ENCODE assay signal across 26 cellular contexts in the genomic region with DNA sequence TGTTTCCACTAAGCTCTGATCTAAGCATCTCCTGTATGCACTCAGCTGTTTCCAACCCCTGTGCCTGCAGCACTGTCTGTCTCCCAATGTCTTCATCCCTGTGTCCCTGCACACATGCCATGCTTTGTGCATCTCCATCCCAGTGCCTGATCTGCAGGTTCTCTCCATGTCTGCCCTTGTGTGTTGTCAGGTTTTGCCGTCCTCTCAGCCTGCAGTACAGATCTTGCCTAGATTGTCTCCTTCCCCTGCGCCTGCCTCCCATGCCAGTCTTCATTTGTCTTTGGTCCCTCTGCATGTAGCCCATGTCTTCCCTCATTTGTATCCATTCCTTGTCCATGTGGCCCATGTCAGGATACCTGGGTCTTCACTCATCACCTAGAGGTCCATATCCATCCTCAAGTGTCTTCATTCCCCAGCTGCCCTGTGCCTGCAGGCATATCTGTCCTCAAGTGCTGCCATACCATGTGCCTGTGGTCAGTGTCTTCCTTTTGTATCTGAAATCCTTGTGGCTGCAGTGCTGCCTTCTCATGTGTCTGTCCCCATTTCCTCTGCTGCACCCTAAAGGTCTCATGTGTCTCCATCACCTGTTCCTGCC.
A peak's percentile ranks its signal among the peaks of the same experiment; 100 is the strongest.
DNase-seq lines count a peak whose midpoint lies in the region; ATAC-seq and TF ChIP-seq lines count a peak whose summit lies in the region.
"Had no signal": no experiment of that assay in that cellular context is flagged by ENCODE, and none has a peak within 500 bp of the region (broad histone marks: within the 10 kb centered on the region; RNA-seq: fewer than 3 reads in every experiment).

No MANE protein-coding gene starts in this region.

- no peak for TF ChIP-seq CTCF in right atrium auricular region (IDR thresholded peaks at IDR 0.05)
- TF ChIP-seq CTCF in heart left ventricle (IDR thresholded peaks at IDR 0.05) = no peak
- TF ChIP-seq CTCF in esophagus muscularis mucosa (IDR thresholded peaks at IDR 0.05) = no peak
- no peak for TF ChIP-seq CTCF in right lobe of liver (IDR thresholded peaks at IDR 0.05)

- H4K12ac ChIP-seq in trophoblast cell (ENCODE audit: low read depth, low read length) = no peak overlapping the region

- no peaks in the 10 kb centered on the region for H3K27me3 ChIP-seq in right atrium auricular region
- H3K27me3 ChIP-seq in heart left ventricle = peaks cover 0 to 16% (median 4%) of the 10 kb centered on the region in 9 donors
- peaks cover 0 to 6% (median 0%) of the 10 kb centered on the region in 4 donors for H3K27me3 ChIP-seq in esophagus muscularis mucosa
- no peaks in the 10 kb centered on the region for H3K27me3 ChIP-seq in trophoblast cell (ENCODE audit: insufficient read depth, low read length)
- no peaks in the 10 kb centered on the region for H3K27me3 ChIP-seq in right lobe of liver
- H3K27me3 ChIP-seq: BLaER1 had no signal

- H3K79me1 ChIP-seq in trophoblast cell (ENCODE audit: low read length) = no peaks in the 10 kb centered on the region

- no peak for TF ChIP-seq EP300 in esophagus muscularis mucosa (IDR thresholded peaks at IDR 0.05)

- H3K36me3 ChIP-seq in right atrium auricular region (no peaks in the 10 kb centered on the region), heart left ventricle (no peaks in the 10 kb centered on the region), esophagus muscularis mucosa (no peaks in the 10 kb centered on the region), trophoblast cell (ENCODE audit: control insufficient read depth in 1 of 2, insufficient read depth in 2 of 2, low read length in 2 of 2) (no peaks in the 10 kb centered on the region), right lobe of liver (no peaks in the 10 kb centered on the region)
- H3K36me3 ChIP-seq: BLaER1, SJSA1 had no signal

- intact Hi-C loops in heart left ventricle (cut with DNase I) = no loop called here
- intact Hi-C loops in esophagus muscularis mucosa (cut with DNase I) = no loop called here
- intact Hi-C loops in right lobe of liver (cut with DNase I) = no loop called here

- H2BK12ac ChIP-seq in trophoblast cell (ENCODE audit: low read length) = no peak overlapping the region

- TF ChIP-seq POLR2A in heart left ventricle (IDR thresholded peaks at IDR 0.05) (no peak), esophagus muscularis mucosa (IDR thresholded peaks at IDR 0.05; ENCODE audit: low read depth) (no peak), right lobe of liver (IDR thresholded peaks at IDR 0.05) (no peak)

- H3K18ac ChIP-seq in trophoblast cell (ENCODE audit: low read length) = no peak overlapping the region

- no peak overlapping the region for H3K4ac ChIP-seq in trophoblast cell (ENCODE audit: low read depth, low read length)

- H3K4me2 ChIP-seq in trophoblast cell (ENCODE audit: low read length) = no peak overlapping the region
- H3K4me2 ChIP-seq: BLaER1, PC-9 had no signal

- no peaks in the 10 kb centered on the region for H3K79me2 ChIP-seq in trophoblast cell (ENCODE audit: control insufficient read depth, insufficient read depth, low read length, poor library complexity)

- H3K23ac ChIP-seq in trophoblast cell (ENCODE audit: low read length) = no peak overlapping the region

- no peak overlapping the region for H3K14ac ChIP-seq in trophoblast cell (ENCODE audit: low read length)

- H3K4me1 ChIP-seq in right atrium auricular region = no peaks in the 10 kb centered on the region
- no peaks in the 10 kb centered on the region for H3K4me1 ChIP-seq in heart left ventricle
- H3K4me1 ChIP-seq in esophagus muscularis mucosa = no peaks in the 10 kb centered on the region
- no peaks in the 10 kb centered on the region for H3K4me1 ChIP-seq in trophoblast cell (ENCODE audit: control insufficient read depth in 1 of 2, insufficient read depth in 2 of 2, low read length in 2 of 2)
- H3K4me1 ChIP-seq in right lobe of liver = no peaks in the 10 kb centered on the region

- DNase-seq in right atrium auricular region (ENCODE audit: low spot score) = peak; percentile 30
- DNase-seq in heart left ventricle = no peak
- peak; percentile 78 for DNase-seq in esophagus muscularis mucosa (ENCODE audit: extremely low spot score)
- DNase-seq in trophoblast cell = no peak
- DNase-seq in HuH-7.5 (ENCODE audit: low spot score) = no peak
- DNase-seq in mucosa of gallbladder (ENCODE audit: low spot score) = no peak
- DNase-seq in right lobe of liver = no peak
- DNase-seq: CD4-positive, CD25-positive, alpha-beta regulatory T cell; DMS153; DND-41; Kasumi-1; MV-4-11; NCI-H1105; NCI-H146; NCI-H1930; NCI-H2107; NCI-H446; NCI-H524 treated with DMSO at 0.1 percent for 48 hours; NCI-H774; NK-92 treated with Interleukin-12 subunit alpha and Interleukin-12 subunit beta, amount 100 ng/mL, for 24 hours; PC-9 had no signal

- no peak overlapping the region for H3K9ac ChIP-seq in trophoblast cell (ENCODE audit: low read length)
- H3K9ac ChIP-seq: BLaER1 had no signal

- H2AK5ac ChIP-seq in trophoblast cell (ENCODE audit: low read length) = no peak overlapping the region

- no peak for ATAC-seq in heart left ventricle
- ATAC-seq in right lobe of liver = no peak
- ATAC-seq: HepG2, K562, Right ventricle myocardium inferior had no signal

- H2BK120ac ChIP-seq in trophoblast cell (ENCODE audit: insufficient read depth, low read length, poor library complexity) = no peak overlapping the region

- no peak overlapping the region for H3K4me3 ChIP-seq in right atrium auricular region
- H3K4me3 ChIP-seq in heart left ventricle = no peak overlapping the region
- H3K4me3 ChIP-seq in esophagus muscularis mucosa = no peak overlapping the region
- H3K4me3 ChIP-seq in trophoblast cell (ENCODE audit: low read depth, low read length) = peak overlapping the region; percentile 35
- no peak overlapping the region for H3K4me3 ChIP-seq in right lobe of liver
- H3K4me3 ChIP-seq: BLaER1, K562, PC-9, SJSA1 had no signal

- H3K9me3 ChIP-seq in right atrium auricular region (no peaks in the 10 kb centered on the region), heart left ventricle (no peaks in the 10 kb centered on the region), esophagus muscularis mucosa (no peaks in the 10 kb centered on the region), trophoblast cell (ENCODE audit: insufficient read depth, low read depth, low read length) (no peaks in the 10 kb centered on the region), right lobe of liver (no peaks in the 10 kb centered on the region)
- H3K9me3 ChIP-seq: BLaER1 had no signal

- no peak overlapping the region for H4K8ac ChIP-seq in trophoblast cell (ENCODE audit: low read depth, low read length)

- no peak overlapping the region for H2BK5ac ChIP-seq in trophoblast cell (ENCODE audit: low read depth, low read length, poor library complexity)

- H3K27ac ChIP-seq in right atrium auricular region (no peak overlapping the region), heart left ventricle (no peak overlapping the region), esophagus muscularis mucosa (replicated peaks in 1 of 4) (no peak overlapping the region), trophoblast cell (ENCODE audit: low read depth, low read length) (no peak overlapping the region), right lobe of liver (no peak overlapping the region)
- H3K27ac ChIP-seq: BLaER1, PC-9, SJSA1 had no signal

- H4K91ac ChIP-seq in trophoblast cell (ENCODE audit: low read depth, low read length) = no peak overlapping the region

- H2AFZ ChIP-seq in trophoblast cell (ENCODE audit: insufficient read depth, low read length, poor library complexity) = no peak overlapping the region
- H2AFZ ChIP-seq: PC-9 had no signal

- 80 to 90% (median 88%) methylated on average over 2 of the region's 2 CpGs for WGBS in heart left ventricle, 4 donors
- WGBS in esophagus muscularis mucosa = 79% methylated on average over 2 of the region's 2 CpGs
- WGBS in trophoblast cell (ENCODE audit: extremely low coverage, insufficient coverage, insufficient read length) = no CpG with 5 or more reads among the region's 2 CpGs
- WGBS in right lobe of liver (ENCODE audit: insufficient coverage, low coverage, low lambda C conversion rate, missing lambda C conversion rate) = 43% methylated on average over 1 of the region's 2 CpGs

Comparison
In these comparisons a context has a peak if more than half of its experiments do, and no peak if none do; other contexts are left out.
1. DNase-seq: peak in right atrium auricular region (single experiment) and esophagus muscularis mucosa (single experiment); none in heart left ventricle (0 of 5), trophoblast cell (0 of 2), HuH-7.5 (single experiment), mucosa of gallbladder (single experiment) and right lobe of liver (0 of 3).